In the genomic region with DNA sequence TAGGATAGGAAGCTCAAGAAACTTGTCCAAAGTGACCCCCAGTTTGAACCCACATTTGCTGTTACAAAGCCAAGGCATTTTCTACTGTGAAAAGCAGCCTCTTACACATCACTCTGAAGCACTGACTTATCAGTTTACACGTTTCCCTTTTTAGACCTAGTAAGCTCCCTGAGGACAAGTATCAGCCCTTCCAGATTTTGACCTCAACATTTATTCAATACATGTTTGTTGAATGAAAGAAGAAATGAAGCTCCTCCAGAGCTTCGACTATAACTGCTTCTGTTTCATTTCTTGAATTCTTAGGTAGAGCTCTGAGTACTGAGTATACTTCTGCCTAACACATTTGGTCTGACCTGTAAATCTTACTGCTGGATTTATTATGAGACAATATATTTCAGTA, we compare ENCODE assay signal across 12 cellular contexts. TPM values are rescaled to one million over a fixed set of nuclear protein-coding genes. Genes with fewer than 3 reads are reported as not detected.
A peak's percentile ranks its signal among the peaks of the same experiment; 100 is the strongest.
DNase-seq lines count a peak whose midpoint lies in the region; ATAC-seq, FAIRE-seq and TF ChIP-seq lines count a peak whose summit lies in the region.
"Had no signal": no experiment of that assay in that cellular context is flagged by ENCODE, and none has a peak within 500 bp of the region (broad histone marks: within the 10 kb centered on the region; RNA-seq: fewer than 3 reads in every experiment).

No MANE protein-coding gene starts in this region.

- H3K27me3 ChIP-seq in lower lobe of right lung (ENCODE audit: low read depth), result no peaks in the 10 kb centered on the region

- WGBS in A549 (ENCODE audit: missing lambda C conversion rate), result 44% methylated on average over 2 of the region's 2 CpGs

- intact Hi-C loops in activated T-helper 2 cell treated with anti-CD3 and anti-CD28 coated beads, Interferon-gamma antibody, Interleukin-2, Interleukin-4, amounts not matched to agents 10 μg/mL and 5 μg/mL and 100 μg/mL, durations not matched to agents 14 hours and 24 hours and 36 hours (cut with micrococcal nuclease), result loop anchor here (5.0 to 10.0 kb wide), 2 partner anchors 51 to 214 kb away; partner anchors contain the start of gene IQUB
- intact Hi-C loops in lower lobe of right lung (cut with DNase I), result no loop called here

- peaks cover 57% of the 10 kb centered on the region for H3K4me1 Mint-ChIP-seq in activated T-helper 2 cell treated with anti-CD3 and anti-CD28 coated beads, Interferon-gamma antibody, Interleukin-2, Interleukin-4, amounts not matched to agents 10 μg/mL and 5 μg/mL and 100 μg/mL, durations not matched to agents 14 hours and 24 hours and 36 hours (ENCODE audit: low read depth)

- TF ChIP-seq EP300 in A549 (IDR thresholded peaks at IDR 0.05), result no peak

- H3K4me1 ChIP-seq in A549 (peaks cover 42% of the 10 kb centered on the region), lower lobe of right lung (peaks cover 69% of the 10 kb centered on the region)

- no peaks in the 10 kb centered on the region for H3K36me3 ChIP-seq in lower lobe of right lung

- peak overlapping the region; percentile 96 for H3K4me2 ChIP-seq in A549

- FAIRE-seq in A549 (lab: Jason Lieb, UNC), result no peak

- peaks cover 22% of the 10 kb centered on the region for H3K36me3 Mint-ChIP-seq in activated T-helper 2 cell treated with anti-CD3 and anti-CD28 coated beads, Interferon-gamma antibody, Interleukin-2, Interleukin-4, amounts not matched to agents 10 μg/mL and 5 μg/mL and 100 μg/mL, durations not matched to agents 14 hours and 24 hours and 36 hours (ENCODE audit: low read depth)

- H3K27me3 Mint-ChIP-seq in activated T-helper 2 cell treated with anti-CD3 and anti-CD28 coated beads, Interferon-gamma antibody, Interleukin-2, Interleukin-4, amounts not matched to agents 10 μg/mL and 5 μg/mL and 100 μg/mL, durations not matched to agents 14 hours and 24 hours and 36 hours (ENCODE audit: low read depth), result no peaks in the 10 kb centered on the region

- H3K27ac Mint-ChIP-seq in activated T-helper 2 cell treated with anti-CD3 and anti-CD28 coated beads, Interferon-gamma antibody, Interleukin-2, Interleukin-4, amounts not matched to agents 10 μg/mL and 5 μg/mL and 100 μg/mL, durations not matched to agents 14 hours and 24 hours and 36 hours, result no peak overlapping the region

- CTCF ChIA-PET in A549 (lab: Yijun Ruan, JAX), result interaction anchor here (0.6 to 1.5 kb wide), 6 partner anchors 28 to 129 kb away, joined by 3 to 6 read pairs (median 5); no protein-coding TSS in a partner anchor

- H3K9me3 Mint-ChIP-seq in activated T-helper 2 cell treated with anti-CD3 and anti-CD28 coated beads, Interferon-gamma antibody, Interleukin-2, Interleukin-4, amounts not matched to agents 10 μg/mL and 5 μg/mL and 100 μg/mL, durations not matched to agents 14 hours and 24 hours and 36 hours, result no peaks in the 10 kb centered on the region

- H3K9me3 ChIP-seq in A549 (no peaks in the 10 kb centered on the region), lower lobe of right lung (no peaks in the 10 kb centered on the region)

- no peak overlapping the region for H3K4me3 ChIP-seq in A549
- H3K4me3 ChIP-seq in GM08714 (ENCODE audit: low read length), result peak overlapping the region; percentile 94; the same call in 1 of the 2 replicates
- H3K4me3 ChIP-seq in lower lobe of right lung, result peak overlapping the region; percentile 82

- ATAC-seq in A549 (no peak), lower lobe of right lung (no peak), GM21390 (IDR thresholded peaks at IDR 0.05; ENCODE audit: unreplicated experiment) (no peak), HG02763 (IDR thresholded peaks at IDR 0.05; ENCODE audit: unreplicated experiment) (no peak), GM19467 (IDR thresholded peaks at IDR 0.05; ENCODE audit: unreplicated experiment) (no peak)

- H3K4me3 Mint-ChIP-seq in activated T-helper 2 cell treated with anti-CD3 and anti-CD28 coated beads, Interferon-gamma antibody, Interleukin-2, Interleukin-4, amounts not matched to agents 10 μg/mL and 5 μg/mL and 100 μg/mL, durations not matched to agents 14 hours and 24 hours and 36 hours (ENCODE audit: low read depth), result peak overlapping the region; percentile 97

- TF ChIP-seq RAD21 in A549 (conservative IDR thresholded peaks at IDR 0.05 in 1 of 2, IDR thresholded peaks at IDR 0.05 in 1 of 2), result no peak

- no peak for TF ChIP-seq CTCF in A549 (IDR thresholded peaks at IDR 0.05)
- no peak for TF ChIP-seq CTCF in lower lobe of right lung (IDR thresholded peaks at IDR 0.05)

- H3K27ac ChIP-seq in A549, result no peak overlapping the region
- no peak overlapping the region for H3K27ac ChIP-seq in lower lobe of right lung

- TF ChIP-seq POLR2A in A549 (IDR thresholded peaks at IDR 0.05; ENCODE audit: low read length), result no peak

- POLR2A ChIA-PET in A549 (lab: Yijun Ruan, JAX), result no interaction called here

- no peak for DNase-seq in A549 (ENCODE audit: low read depth in 1 of 2, low spot score in 1 of 2)
- DNase-seq in activated T-helper 2 cell treated with anti-CD3 and anti-CD28 coated beads, Interferon-gamma antibody, Interleukin-2, Interleukin-4, amounts not matched to agents 10 μg/mL and 5 μg/mL and 100 μg/mL, durations not matched to agents 14 hours and 24 hours and 36 hours (ENCODE audit: low spot score), result no peak
- DNase-seq in lower lobe of right lung, result no peak
- no peak for DNase-seq in SHP77 (lab: John Stamatoyannopoulos, UW)
- DNase-seq: caudate nucleus, EL, kidney glomerular epithelial cell, NCI-H1930 had no signal

TF ChIP-seq in A549, 52 proteins besides CTCF, POLR2A, EP300 and RAD21:
- no peak for TF ChIP-seq JUNB (IDR thresholded peaks at IDR 0.05)
- TF ChIP-seq EHMT2 (IDR thresholded peaks at IDR 0.05; ENCODE audit: low read depth), result no peak
- no peak for TF ChIP-seq HMGXB4 (CRISPR knock-in tag; IDR thresholded peaks at IDR 0.05; ENCODE audit: borderline replicate concordance)
- TF ChIP-seq MAFK (IDR thresholded peaks at IDR 0.05; ENCODE audit: partially characterized antibody), result no peak
- TF ChIP-seq NFE2L2 (conservative IDR thresholded peaks at IDR 0.05; ENCODE audit: low read length), result no peak
TF ChIP-seq in A549: peak in this region for 0.

RNA-seq across cellular contexts. Expression of gene WASL, which starts 2.7 kb away (rescaled TPM):
- polyA plus RNA-seq in A549 (2011; rRNA removed) (18.5 and 21.2 TPM in 2 replicates), A549 (2017; fragmentation: RNase III; extraction: RNeasy Plus Mini Kit Qiagen cat#74134 plus additional on column Dnase treatment) (18.6 to 21.0 TPM (median 20.2 TPM) in 3 replicates)
- 7.1 and 9.5 TPM in 2 replicates for polyA plus RNA-seq in A549 (2012; cell fraction: cytosol; rRNA removed)
- polyA plus RNA-seq in A549 (2012; cell fraction: nucleus; rRNA removed), result 5.2 and 5.6 TPM in 2 replicates
- polyA minus RNA-seq in A549 (2011; rRNA and poly(A)+ RNA removed), result 6.2 and 7.5 TPM in 2 replicates
- total RNA-seq in activated T-helper 2 cell treated with anti-CD3 and anti-CD28 coated beads, Interferon-gamma antibody, Interleukin-2, Interleukin-4, amounts not matched to agents 10 μg/mL and 5 μg/mL and 100 μg/mL, durations not matched to agents 14 hours and 24 hours and 36 hours, result 6.0 and 6.6 TPM in 2 replicates
- total RNA-seq in lower lobe of right lung, result 33.3 TPM
